ENCODE assay signal across 15 cellular contexts in genomic region chr5:172828911-172829431, GRCh38. TPM values are rescaled to one million over a fixed set of nuclear protein-coding genes. Genes with fewer than 3 reads are reported as not detected.
A peak's percentile ranks its signal among the peaks of the same experiment; 100 is the strongest.
DNase-seq lines count a peak whose midpoint lies in the region.
"Had no signal": no experiment of that assay in that cellular context is flagged by ENCODE, and none has a peak within 500 bp of the region (broad histone marks: within the 10 kb centered on the region; RNA-seq: fewer than 3 reads in every experiment).

No MANE protein-coding gene starts in this region.

- no peak overlapping the region for H2AFZ ChIP-seq in GM23248

- peaks cover 29% of the 10 kb centered on the region for H3F3A ChIP-seq in GM23248 (ENCODE audit: insufficient read depth)

- H3K4me1 ChIP-seq in GM23248 (ENCODE audit: insufficient read depth) (peaks cover 23% of the 10 kb centered on the region), SJCRH30 (peaks cover 23% of the 10 kb centered on the region), skeletal muscle satellite cell (ENCODE audit: control insufficient read depth, insufficient read depth, low read length) (peaks cover 52% of the 10 kb centered on the region)
- H3K4me1 ChIP-seq: prostate gland had no signal

- H3K4me2 ChIP-seq in GM23248 (ENCODE audit: unreplicated experiment) (no peak overlapping the region), skeletal muscle satellite cell (ENCODE audit: low read length) (peak overlapping the region; percentile 50)

- in situ Hi-C loops in GM23248 (cut with MboI) = no loop called here

- H3K27me3 ChIP-seq in GM23248 (replicated peaks; ENCODE audit: insufficient read depth) = no peaks in the 10 kb centered on the region
- no peaks in the 10 kb centered on the region for H3K27me3 ChIP-seq in SJCRH30
- H3K27me3 ChIP-seq in skeletal muscle satellite cell (ENCODE audit: control insufficient read depth, insufficient read depth, low read length) = no peaks in the 10 kb centered on the region
- H3K27me3 ChIP-seq: suprapubic skin had no signal

- DNase-seq in GM23248 = peak; percentile 25
- peak; percentile 17 to 27 for DNase-seq in SJCRH30
- DNase-seq in epithelial cell of prostate (ENCODE audit: low read depth, low spot score) = no peak
- DNase-seq in AML-193 (lab: John Stamatoyannopoulos, UW) = no peak
- DNase-seq in medulla oblongata (ENCODE audit: extremely low spot score) = no peak
- DNase-seq in caudate nucleus (lab: John Stamatoyannopoulos, UW) = no peak
- DNase-seq: activated CD4-positive, alpha-beta T cell treated with anti-CD3 and anti-CD28 coated beads, Interleukin-2, amount 50 U/mL, for 4 hours; activated naive CD4-positive, alpha-beta T cell treated with anti-CD3 and anti-CD28 coated beads for 36 hours; kidney glomerular epithelial cell; natural killer cell; NCI-H526 treated with DMSO at 0.1 percent for 48 hours had no signal

- H4K20me1 ChIP-seq in GM23248 (ENCODE audit: insufficient read depth) = no peaks in the 10 kb centered on the region

- WGBS in GM23248 (ENCODE audit: low coverage in 1 of 2, low lambda C conversion rate in 2 of 2, missing lambda C conversion rate in 2 of 2), 2 experiments = 67 to 70% methylated on average over 6 of the region's 6 CpGs

- H3K9me3 ChIP-seq in GM23248 (ENCODE audit: low read depth) (no peaks in the 10 kb centered on the region), SJCRH30 (replicated peaks) (peaks cover 6% of the 10 kb centered on the region; the same call in 1 of the 2 replicates), skeletal muscle satellite cell (replicated peaks; ENCODE audit: low read length) (peaks cover 10% of the 10 kb centered on the region)
- H3K9me3 ChIP-seq: prostate gland, suprapubic skin had no signal

- H3K9ac ChIP-seq in GM23248 = no peak overlapping the region
- H3K9ac ChIP-seq in skeletal muscle satellite cell (ENCODE audit: low read depth, low read length) = peak overlapping the region; percentile 77

- H3K27ac ChIP-seq in GM23248 (no peak overlapping the region), SJCRH30 (no peak overlapping the region), epithelial cell of prostate (peak overlapping the region; percentile 6), caudate nucleus (ENCODE audit: low read depth, low read length) (no peak overlapping the region)
- H3K27ac ChIP-seq: prostate gland, suprapubic skin, VCaP had no signal

- H3K4me3 ChIP-seq in GM23248 = no peak overlapping the region
- H3K4me3 ChIP-seq in SJCRH30 = no peak overlapping the region
- H3K4me3 ChIP-seq in skeletal muscle satellite cell (ENCODE audit: low read length) = peak overlapping the region; percentile 15
- H3K4me3 ChIP-seq: prostate gland, suprapubic skin had no signal

- no peaks in the 10 kb centered on the region for H3K79me2 ChIP-seq in GM23248 (ENCODE audit: insufficient read depth)

- no peaks in the 10 kb centered on the region for H3K36me3 ChIP-seq in GM23248 (ENCODE audit: low read depth)
- H3K36me3 ChIP-seq in SJCRH30 = no peaks in the 10 kb centered on the region
- H3K36me3 ChIP-seq in skeletal muscle satellite cell (ENCODE audit: insufficient read depth, low read length) = no peaks in the 10 kb centered on the region
- H3K36me3 ChIP-seq: prostate gland, suprapubic skin had no signal

- H3K9me2 ChIP-seq in GM23248 (ENCODE audit: insufficient read depth) = no peaks in the 10 kb centered on the region

RNA-seq across cellular contexts. Expression of gene ERGIC1, which starts 5.1 kb away (rescaled TPM):
- total RNA-seq in GM23248 (2014; rRNA removed; shearing (Covaris generic)) = 233 and 235 TPM in 2 replicates
- polyA plus RNA-seq in GM23248 (2016; fragmentation: Nextera tagmentation; extraction: Ambion mirVana) = 66.4 and 75.8 TPM in 2 replicates
- 77.4 and 83.4 TPM in 2 replicates for total RNA-seq in SJCRH30 (2014; rRNA removed; shearing (Covaris generic))
- 162 and 224 TPM in 2 replicates for total RNA-seq in skeletal muscle satellite cell (2012; rRNA removed)

RNA-seq across cellular contexts. Expression of gene DUSP1, which starts 58.0 kb away (rescaled TPM):
- 443 and 459 TPM in 2 replicates for total RNA-seq in GM23248 (2014; rRNA removed; shearing (Covaris generic))
- 264 and 269 TPM in 2 replicates for polyA plus RNA-seq in GM23248 (2016; fragmentation: Nextera tagmentation; extraction: Ambion mirVana)
- 18.1 and 19.4 TPM in 2 replicates for total RNA-seq in SJCRH30 (2014; rRNA removed; shearing (Covaris generic))
- 204 and 438 TPM in 2 replicates for total RNA-seq in skeletal muscle satellite cell (2012; rRNA removed)

Comparison
In these comparisons a context has a peak if more than half of its experiments do, and no peak if none do; other contexts are left out.
1. DNase-seq: peak in GM23248 (single experiment) and SJCRH30 (2 of 2); none in epithelial cell of prostate (single experiment), AML-193 (0 of 2), medulla oblongata (single experiment) and caudate nucleus (0 of 61).
2. RNA of gene DUSP1, which starts 58.0 kb away (total RNA-seq): 443 to 459 TPM in GM23248; 18.1 to 19.4 TPM in SJCRH30; every median in the first group is over 10 times any median in the second.